ENCODE assay signal across 16 cellular contexts in genomic region chr2:174716785-174717184, GRCh38. TPM values are rescaled to one million over a fixed set of nuclear protein-coding genes. Genes with fewer than 3 reads are reported as not detected.
DNase-seq lines count a peak whose midpoint lies in the region; ATAC-seq lines count a peak whose summit lies in the region.
"Had no signal": no experiment of that assay in that cellular context is flagged by ENCODE, and none has a peak within 500 bp of the region (broad histone marks: within the 10 kb centered on the region; RNA-seq: fewer than 3 reads in every experiment).

No MANE protein-coding gene starts in this region.

- peak; percentile 72 for DNase-seq in activated CD8-positive, alpha-beta memory T cell treated with anti-CD3 and anti-CD28 coated beads, Interleukin-2, amount 10 ng/mL, durations not matched to agents 7 days and 5 days
- DNase-seq in activated CD8-positive, alpha-beta memory T cell treated with anti-CD3 and anti-CD28 coated beads, Interleukin-2, amount 50 U/mL, for 4 hours: no peak
- DNase-seq in T-helper 17 cell (no peak), SW480 (ENCODE audit: low spot score) (no peak), NCI-H69 (lab: John Stamatoyannopoulos, UW) (no peak), foreskin melanocyte (no peak)
- DNase-seq in central memory CD8-positive, alpha-beta T cell (ENCODE audit: low spot score in 2 of 2): no peak
- no peak for DNase-seq in stimulated activated naive B cell treated with anti-CD40 and anti-IgM and Interleukin-4, amounts not matched to agents 10 μg/mL and 1 μg/mL and 100 μg/mL, for 72 hours
- DNase-seq: activated CD4-positive, alpha-beta T cell treated with anti-CD3 and anti-CD28 coated beads for 4 hours; DMS53; left cardiac atrium; stimulated activated CD4-positive, alpha-beta T cell treated with anti-CD3 and anti-CD28 coated beads, Interleukin-12 subunit alpha, Interleukin-12 subunit beta, amount 100 ng/mL, for 4 hours; thyroid gland had no signal

- H3K27me3 Mint-ChIP-seq in activated CD8-positive, alpha-beta memory T cell treated with anti-CD3 and anti-CD28 coated beads, Interleukin-2, amount 10 ng/mL, durations not matched to agents 7 days and 5 days: no peaks in the 10 kb centered on the region
- no peaks in the 10 kb centered on the region for H3K27me3 Mint-ChIP-seq in T-helper 17 cell
- no peaks in the 10 kb centered on the region for H3K27me3 Mint-ChIP-seq in central memory CD8-positive, alpha-beta T cell
- H3K27me3 Mint-ChIP-seq in stimulated activated naive B cell treated with anti-CD40 and anti-IgM and Interleukin-4, amounts not matched to agents 10 μg/mL and 1 μg/mL and 100 μg/mL, for 72 hours: peaks cover 21 to 30% of the 10 kb centered on the region in 2 donors

- H3K27ac Mint-ChIP-seq in activated CD8-positive, alpha-beta memory T cell treated with anti-CD3 and anti-CD28 coated beads, Interleukin-2, amount 10 ng/mL, durations not matched to agents 7 days and 5 days: peak overlapping the region; percentile 66
- peak overlapping the region; percentile 80 for H3K27ac Mint-ChIP-seq in T-helper 17 cell
- H3K27ac Mint-ChIP-seq in central memory CD8-positive, alpha-beta T cell (ENCODE audit: low read depth): peak overlapping the region; percentile 60
- no peak overlapping the region for H3K27ac Mint-ChIP-seq in stimulated activated naive B cell treated with anti-CD40 and anti-IgM and Interleukin-4, amounts not matched to agents 10 μg/mL and 1 μg/mL and 100 μg/mL, for 72 hours
- H3K27ac Mint-ChIP-seq: brain had no signal

- peaks cover 33% of the 10 kb centered on the region for H3K4me1 Mint-ChIP-seq in activated CD8-positive, alpha-beta memory T cell treated with anti-CD3 and anti-CD28 coated beads, Interleukin-2, amount 10 ng/mL, durations not matched to agents 7 days and 5 days
- H3K4me1 Mint-ChIP-seq in T-helper 17 cell: peaks cover 23% of the 10 kb centered on the region
- H3K4me1 Mint-ChIP-seq in central memory CD8-positive, alpha-beta T cell: peaks cover 29% of the 10 kb centered on the region
- peaks cover 4 to 16% of the 10 kb centered on the region in 2 donors for H3K4me1 Mint-ChIP-seq in stimulated activated naive B cell treated with anti-CD40 and anti-IgM and Interleukin-4, amounts not matched to agents 10 μg/mL and 1 μg/mL and 100 μg/mL, for 72 hours
- H3K4me1 Mint-ChIP-seq: brain had no signal

- no peaks in the 10 kb centered on the region for H3K9me3 ChIP-seq in T-helper 17 cell (ENCODE audit: control insufficient read depth, low read length, poor library complexity, severe bottlenecking)
- H3K9me3 ChIP-seq: thyroid gland had no signal

- CTCF ChIA-PET in activated CD8-positive, alpha-beta memory T cell treated with anti-CD3 and anti-CD28 coated beads, Interleukin-2, amount 10 ng/mL, durations not matched to agents 7 days and 5 days (lab: Charles Lee): interaction anchor here (1.3 to 3.5 kb wide), 4 partner anchors 15 to 32 kb away, joined by 4 to 18 read pairs (median 9); no protein-coding TSS in a partner anchor

- H3K9me3 Mint-ChIP-seq in activated CD8-positive, alpha-beta memory T cell treated with anti-CD3 and anti-CD28 coated beads, Interleukin-2, amount 10 ng/mL, durations not matched to agents 7 days and 5 days (ENCODE audit: low read depth): no peaks in the 10 kb centered on the region
- H3K9me3 Mint-ChIP-seq in central memory CD8-positive, alpha-beta T cell: no peaks in the 10 kb centered on the region
- H3K9me3 Mint-ChIP-seq in stimulated activated naive B cell treated with anti-CD40 and anti-IgM and Interleukin-4, amounts not matched to agents 10 μg/mL and 1 μg/mL and 100 μg/mL, for 72 hours: peaks cover 4% of the 10 kb centered on the region in 2 donors

- peak overlapping the region; percentile 19 for H3K4me3 Mint-ChIP-seq in activated CD8-positive, alpha-beta memory T cell treated with anti-CD3 and anti-CD28 coated beads, Interleukin-2, amount 10 ng/mL, durations not matched to agents 7 days and 5 days
- H3K4me3 Mint-ChIP-seq in T-helper 17 cell: peak overlapping the region; percentile 82
- peak overlapping the region; percentile 67 for H3K4me3 Mint-ChIP-seq in central memory CD8-positive, alpha-beta T cell
- H3K4me3 Mint-ChIP-seq in stimulated activated naive B cell treated with anti-CD40 and anti-IgM and Interleukin-4, amounts not matched to agents 10 μg/mL and 1 μg/mL and 100 μg/mL, for 72 hours: no peak overlapping the region
- H3K4me3 Mint-ChIP-seq: brain had no signal

- peak; percentile 82 for ATAC-seq in activated CD8-positive, alpha-beta memory T cell treated with anti-CD3 and anti-CD28 coated beads, Interleukin-2, amount 10 ng/mL, durations not matched to agents 7 days and 5 days
- ATAC-seq in T-helper 17 cell: peak; percentile 72
- ATAC-seq in central memory CD8-positive, alpha-beta T cell (replicated peaks; ENCODE audit: extremely low read depth, poor library complexity, severe bottlenecking): peak; percentile 79
- peak; percentile 45 to 54 for ATAC-seq in stimulated activated naive B cell treated with anti-CD40 and anti-IgM and Interleukin-4, amounts not matched to agents 10 μg/mL and 1 μg/mL and 100 μg/mL, for 72 hours (replicated peaks)

- peaks cover 1% of the 10 kb centered on the region for H3K36me3 Mint-ChIP-seq in activated CD8-positive, alpha-beta memory T cell treated with anti-CD3 and anti-CD28 coated beads, Interleukin-2, amount 10 ng/mL, durations not matched to agents 7 days and 5 days
- no peaks in the 10 kb centered on the region for H3K36me3 Mint-ChIP-seq in T-helper 17 cell (ENCODE audit: low read depth)
- peaks cover 5% of the 10 kb centered on the region for H3K36me3 Mint-ChIP-seq in central memory CD8-positive, alpha-beta T cell (ENCODE audit: insufficient read depth)
- peaks cover 4 to 5% of the 10 kb centered on the region in 2 donors for H3K36me3 Mint-ChIP-seq in stimulated activated naive B cell treated with anti-CD40 and anti-IgM and Interleukin-4, amounts not matched to agents 10 μg/mL and 1 μg/mL and 100 μg/mL, for 72 hours
- H3K36me3 Mint-ChIP-seq: brain, CD14-positive monocyte had no signal

RNA-seq across cellular contexts. Expression of gene CHRNA1, which starts 47.5 kb away (rescaled TPM):
- total RNA-seq in activated CD8-positive, alpha-beta memory T cell treated with anti-CD3 and anti-CD28 coated beads, Interleukin-2, amount 10 ng/mL, durations not matched to agents 7 days and 5 days: not detected
- total RNA-seq in T-helper 17 cell: under 1 TPM; 0.63 to 0.94 TPM
- total RNA-seq: A673, thyroid gland had no signal

Comparison
In these comparisons a context has a peak if more than half of its experiments do, and no peak if none do; other contexts are left out.
1. H3K4me3 Mint-ChIP-seq: peak in activated CD8-positive, alpha-beta memory T cell treated with anti-CD3 and anti-CD28 coated beads, Interleukin-2, amount 10 ng/mL, durations not matched to agents 7 days and 5 days (single experiment), T-helper 17 cell (single experiment) and central memory CD8-positive, alpha-beta T cell (single experiment); none in stimulated activated naive B cell treated with anti-CD40 and anti-IgM and Interleukin-4, amounts not matched to agents 10 μg/mL and 1 μg/mL and 100 μg/mL, for 72 hours (0 of 2).
2. Peak in every context shown above with its lines, with median percentiles within 50 percentile points of each other: ATAC-seq.